Comparison of ENCODE assay signal across 18 cellular contexts in genomic region chr3:16905704-16906103, GRCh38. TPM values are rescaled to one million over a fixed set of nuclear protein-coding genes. Genes with fewer than 3 reads are reported as not detected.
DNase-seq lines count a peak whose midpoint lies in the region; ATAC-seq, FAIRE-seq and TF ChIP-seq lines count a peak whose summit lies in the region.
"Had no signal": no experiment of that assay in that cellular context is flagged by ENCODE, and none has a peak within 500 bp of the region (broad histone marks: within the 10 kb centered on the region; RNA-seq: fewer than 3 reads in every experiment).

No MANE protein-coding gene starts in this region.

- H3K27me3 ChIP-seq in neutrophil (no peaks in the 10 kb centered on the region), BE2C (no peaks in the 10 kb centered on the region)
- H3K27me3 ChIP-seq: colonic mucosa, SJCRH30 had no signal

- H3K9me3 ChIP-seq in neutrophil: no peaks in the 10 kb centered on the region
- H3K9me3 ChIP-seq in BE2C: no peaks in the 10 kb centered on the region
- H3K9me3 ChIP-seq: colonic mucosa, lower lobe of right lung, prostate gland, SJCRH30 had no signal

- H3K36me3 Mint-ChIP-seq in activated CD8-positive, alpha-beta memory T cell treated with anti-CD3 and anti-CD28 coated beads, Interleukin-2, amount 10 ng/mL, durations not matched to agents 7 days and 5 days: peaks cover 16% of the 10 kb centered on the region
- H3K36me3 Mint-ChIP-seq in activated naive CD8-positive, alpha-beta T cell: peaks cover 4% of the 10 kb centered on the region

- no peak overlapping the region for H3K4me3 Mint-ChIP-seq in activated CD8-positive, alpha-beta memory T cell treated with anti-CD3 and anti-CD28 coated beads, Interleukin-2, amount 10 ng/mL, durations not matched to agents 7 days and 5 days
- H3K4me3 Mint-ChIP-seq in activated naive CD8-positive, alpha-beta T cell: peak overlapping the region; percentile 55
- H3K4me3 Mint-ChIP-seq: nephron had no signal

- no peak for TF ChIP-seq POLR2A in GM12891 (IDR thresholded peaks at IDR 0.05; ENCODE audit: low read depth, low read length)

- no peaks in the 10 kb centered on the region for H3K9me3 Mint-ChIP-seq in activated CD8-positive, alpha-beta memory T cell treated with anti-CD3 and anti-CD28 coated beads, Interleukin-2, amount 10 ng/mL, durations not matched to agents 7 days and 5 days (ENCODE audit: low read depth)
- H3K9me3 Mint-ChIP-seq in activated naive CD8-positive, alpha-beta T cell (ENCODE audit: low read depth): no peaks in the 10 kb centered on the region
- H3K9me3 Mint-ChIP-seq: nephron had no signal

- H3K4me1 Mint-ChIP-seq in activated CD8-positive, alpha-beta memory T cell treated with anti-CD3 and anti-CD28 coated beads, Interleukin-2, amount 10 ng/mL, durations not matched to agents 7 days and 5 days: peaks cover 58% of the 10 kb centered on the region
- H3K4me1 Mint-ChIP-seq in activated naive CD8-positive, alpha-beta T cell (ENCODE audit: low read depth): peaks cover 93% of the 10 kb centered on the region

- TF ChIP-seq CTCF in neutrophil (IDR thresholded peaks at IDR 0.05): no peak
- TF ChIP-seq CTCF in BE2C (IDR thresholded peaks at IDR 0.05; ENCODE audit: low read depth, low read length): no peak

- H3K36me3 ChIP-seq in neutrophil (no peaks in the 10 kb centered on the region), BE2C (no peaks in the 10 kb centered on the region)
- H3K36me3 ChIP-seq: colonic mucosa, lower lobe of right lung, prostate gland, SJCRH30 had no signal

- FAIRE-seq in GM12891 (lab: Jason Lieb, UNC): peak; percentile 28

- peak overlapping the region; percentile 64 for H3K27ac ChIP-seq in neutrophil
- H3K27ac ChIP-seq: colonic mucosa, lower lobe of right lung, prostate gland, SJCRH30 had no signal

- H3K27ac Mint-ChIP-seq in activated CD8-positive, alpha-beta memory T cell treated with anti-CD3 and anti-CD28 coated beads, Interleukin-2, amount 10 ng/mL, durations not matched to agents 7 days and 5 days: peak overlapping the region; percentile 52
- peak overlapping the region; percentile 87 for H3K27ac Mint-ChIP-seq in activated naive CD8-positive, alpha-beta T cell
- H3K27ac Mint-ChIP-seq: nephron had no signal

- CTCF ChIA-PET in activated CD8-positive, alpha-beta memory T cell treated with anti-CD3 and anti-CD28 coated beads, Interleukin-2, amount 10 ng/mL, durations not matched to agents 7 days and 5 days (lab: Charles Lee): interaction anchor here (2.2 kb wide), 1 partner anchor 21 kb away, joined by 5 read pairs; the partner anchor contains the start of gene PLCL2

- DNase-seq in activated CD8-positive, alpha-beta memory T cell treated with anti-CD3 and anti-CD28 coated beads, Interleukin-2, amount 10 ng/mL, durations not matched to agents 7 days and 5 days: no peak
- DNase-seq in activated CD8-positive, alpha-beta memory T cell treated with anti-CD3 and anti-CD28 coated beads, Interleukin-2, amount 50 U/mL, for 48 hours: no peak
- no peak for DNase-seq in GM12891 (ENCODE audit: insufficient read length, low spot score)
- DNase-seq in BE2C: no peak
- DNase-seq in CD1c-positive myeloid dendritic cell (ENCODE audit: extremely low spot score): no peak
- DNase-seq: anterior cingulate cortex, colonic mucosa, foreskin melanocyte, GOT3, lower lobe of right lung, NCI-H1694, SJCRH30 had no signal

- H3K4me1 ChIP-seq in neutrophil (ENCODE audit: control insufficient read depth in 1 of 2, insufficient read depth in 1 of 2, low read depth in 1 of 2, low read length in 1 of 2) (peaks cover 18 to 33% of the 10 kb centered on the region in 2 experiments), BE2C (no peaks in the 10 kb centered on the region)
- H3K4me1 ChIP-seq: colonic mucosa, prostate gland had no signal

- no peaks in the 10 kb centered on the region for H3K27me3 Mint-ChIP-seq in activated CD8-positive, alpha-beta memory T cell treated with anti-CD3 and anti-CD28 coated beads, Interleukin-2, amount 10 ng/mL, durations not matched to agents 7 days and 5 days
- H3K27me3 Mint-ChIP-seq in activated naive CD8-positive, alpha-beta T cell: no peaks in the 10 kb centered on the region

- ATAC-seq in activated CD8-positive, alpha-beta memory T cell treated with anti-CD3 and anti-CD28 coated beads, Interleukin-2, amount 10 ng/mL, durations not matched to agents 7 days and 5 days: no peak
- ATAC-seq in GM21390 (IDR thresholded peaks at IDR 0.05; ENCODE audit: unreplicated experiment): no peak
- ATAC-seq: lower lobe of right lung had no signal

- no peak overlapping the region for H3K4me3 ChIP-seq in neutrophil (ENCODE audit: low read depth in 1 of 2, low read length in 1 of 2)
- H3K4me3 ChIP-seq in BE2C (ENCODE audit: low read depth, low read length): no peak overlapping the region
- H3K4me3 ChIP-seq: colonic mucosa, lower lobe of right lung, prostate gland, SJCRH30 had no signal

TF ChIP-seq in GM12891, 5 proteins besides CTCF, POLR2A, EP300 and RAD21:
- TF ChIP-seq POU2F2 (IDR thresholded peaks at IDR 0.05; ENCODE audit: low read depth, low read length) (no peak), POLR2AphosphoS5 (IDR thresholded peaks at IDR 0.05; ENCODE audit: low read depth, low read length) (no peak), SPI1 (IDR thresholded peaks at IDR 0.05; ENCODE audit: low read depth, low read length) (no peak), TAF1 (IDR thresholded peaks at IDR 0.05; ENCODE audit: low read depth, low read length) (no peak), PAX5 (IDR thresholded peaks at IDR 0.05; ENCODE audit: insufficient read depth, low read length, severe bottlenecking) (no peak)

RNA-seq across cellular contexts. Expression of gene PLCL2, which starts 20.9 kb away (rescaled TPM):
- total RNA-seq in activated CD8-positive, alpha-beta memory T cell treated with anti-CD3 and anti-CD28 coated beads, Interleukin-2, amount 10 ng/mL, durations not matched to agents 7 days and 5 days: 10 to 100 TPM; 24.4 to 36.8 TPM
- 22.3 TPM for polyA plus RNA-seq in GM12891 (2012; ENCODE audit: low read depth, missing spikeins)
- polyA plus RNA-seq in BE2C (2012; ENCODE audit: insufficient read depth, insufficient read length, low read depth): 0.34 TPM
- total RNA-seq: LHCN-M2 had no signal
